1 cellular context compared by ENCODE assay signal in the genomic region with DNA sequence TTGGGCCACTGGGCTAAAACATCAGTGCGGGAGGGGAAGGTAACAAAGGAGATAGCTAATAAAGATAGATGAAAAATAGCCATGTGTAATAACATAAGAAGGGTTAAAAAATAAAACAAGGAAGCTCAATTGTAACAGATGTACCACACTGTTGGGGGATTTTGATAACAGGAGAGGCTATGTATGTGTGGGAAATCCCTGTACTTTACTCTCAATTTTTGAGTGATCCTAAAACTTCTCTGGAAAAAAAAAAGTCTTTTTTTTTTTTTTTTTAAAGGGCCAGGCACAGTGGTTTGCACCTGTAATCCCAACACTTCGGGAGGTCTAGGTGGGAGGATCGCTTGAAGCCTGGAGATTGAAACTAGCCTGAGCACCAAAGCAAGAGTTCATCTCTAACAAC.
TF ChIP-seq lines count a peak whose summit lies in the region.

No MANE protein-coding gene starts in this region.

TF ChIP-seq in H1, 55 proteins besides CTCF, POLR2A, EP300 and RAD21:
- TF ChIP-seq RBBP5 (IDR thresholded peaks at IDR 0.05; ENCODE audit: borderline replicate concordance, low read depth, low read length) (no peak), SIRT6 (IDR thresholded peaks at IDR 0.05; ENCODE audit: low read length) (no peak), JUN (IDR thresholded peaks at IDR 0.05; ENCODE audit: low read depth, low read length) (no peak), SIX5 (IDR thresholded peaks at IDR 0.05; ENCODE audit: low read depth, low read length) (no peak), CHD2 (IDR thresholded peaks at IDR 0.05; ENCODE audit: low read length) (no peak), SP4 (IDR thresholded peaks at IDR 0.05; ENCODE audit: low read length) (no peak), KDM4A (IDR thresholded peaks at IDR 0.05; ENCODE audit: low read depth, low read length, severe bottlenecking) (no peak), CHD7 (IDR thresholded peaks at IDR 0.05; ENCODE audit: insufficient replicate concordance, low read length) (no peak), PHF8 (conservative IDR thresholded peaks at IDR 0.05; ENCODE audit: low read depth, low read length) (no peak)
TF ChIP-seq in H1: peak in this region for 0.
